10 cellular contexts compared by ENCODE assay signal in the genomic region with DNA sequence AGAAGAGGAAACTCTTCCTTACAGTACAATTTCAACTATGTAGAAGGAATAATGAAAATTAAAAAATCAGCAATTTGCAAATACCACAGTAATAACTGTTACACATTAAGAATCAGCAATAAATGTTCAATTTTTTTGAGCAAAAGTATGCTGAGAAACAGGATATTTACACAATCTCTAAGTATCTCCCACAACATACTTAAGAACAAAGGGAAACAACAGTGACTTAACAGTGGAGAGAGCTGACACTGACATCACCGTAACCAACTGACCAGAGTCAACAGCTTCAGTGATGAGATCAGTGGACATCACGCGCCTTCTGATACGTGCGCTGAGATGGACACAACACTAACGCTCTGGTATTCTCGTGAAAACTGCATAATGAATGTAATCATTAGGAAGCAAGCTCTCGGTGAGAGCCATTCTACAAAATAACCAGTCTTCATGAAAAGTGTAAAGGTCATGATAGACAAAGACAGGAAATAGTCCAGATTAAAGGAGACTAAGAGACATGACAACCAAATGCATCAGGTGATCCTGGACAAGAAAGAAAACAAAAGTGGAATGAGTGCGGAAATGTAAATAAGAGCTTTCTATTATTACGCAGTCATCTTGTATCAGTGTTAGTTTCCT.
DNase-seq lines count a peak whose midpoint lies in the region; ATAC-seq and TF ChIP-seq lines count a peak whose summit lies in the region.
"Had no signal": no experiment of that assay in that cellular context is flagged by ENCODE, and none has a peak within 500 bp of the region (broad histone marks: within the 10 kb centered on the region; RNA-seq: fewer than 3 reads in every experiment).

No MANE protein-coding gene starts in this region.

- H3K4me3 ChIP-seq in thyroid gland (replicated peaks in 1 of 3) = no peak overlapping the region
- H3K4me3 ChIP-seq: colonic mucosa had no signal

- H3K27ac ChIP-seq in thyroid gland = peak overlapping the region in 2 of 3 donors; percentile 25 to 26
- no peak overlapping the region for H3K27ac ChIP-seq in RWPE1

- POLR2A ChIA-PET in RWPE1 (lab: Yijun Ruan, JAX; ENCODE audit: low non-redundant PET) = no interaction called here

- no peak for TF ChIP-seq POLR2A in thyroid gland (IDR thresholded peaks at IDR 0.05)

- ATAC-seq in activated T-cell treated with anti-CD3 and anti-CD28 coated beads, Interleukin-2, amount 50 U/mL, for 4 hours = no peak
- no peak for ATAC-seq in GM19351 (IDR thresholded peaks at IDR 0.05; ENCODE audit: unreplicated experiment)

- WGBS in thyroid gland, 2 donors = 80 to 82% methylated on average over 10 of the region's 10 CpGs

- intact Hi-C loops in thyroid gland (cut with DNase I) = no loop called here

- TF ChIP-seq CTCF in thyroid gland (IDR thresholded peaks at IDR 0.05) (no peak), RWPE1 (conservative IDR thresholded peaks at IDR 0.05; ENCODE audit: low read depth) (no peak)

- peaks cover 0 to 10% of the 10 kb centered on the region in 2 donors for H3K4me1 ChIP-seq in thyroid gland
- H3K4me1 ChIP-seq: colonic mucosa had no signal

- H3K36me3 ChIP-seq in thyroid gland = no peaks in the 10 kb centered on the region
- H3K36me3 ChIP-seq: colonic mucosa had no signal

- H3K9me3 ChIP-seq in thyroid gland = no peaks in the 10 kb centered on the region
- H3K9me3 ChIP-seq: colonic mucosa had no signal

- H3K4me3 Mint-ChIP-seq in activated T-cell treated with anti-CD3 and anti-CD28 coated beads, Interleukin-2, amount 50 U/mL, for 4 hours = peak overlapping the region; percentile 14

- peaks cover 22% of the 10 kb centered on the region for H3K36me3 Mint-ChIP-seq in activated T-cell treated with anti-CD3 and anti-CD28 coated beads, Interleukin-2, amount 50 U/mL, for 4 hours (ENCODE audit: insufficient read depth)

- H3K27me3 ChIP-seq in thyroid gland = no peaks in the 10 kb centered on the region
- H3K27me3 ChIP-seq: colonic mucosa had no signal

- DNase-seq in activated T-cell treated with anti-CD3 and anti-CD28 coated beads, Interleukin-2, amount 50 U/mL, for 4 hours = no peak
- DNase-seq in activated T-cell treated with anti-CD3 and anti-CD28 coated beads for 4 hours = no peak
- DNase-seq in amygdala (lab: John Stamatoyannopoulos, UW) = peak in 38 of 56 donors; percentile 8 to 89 (median 56)
- peak; percentile 63 for DNase-seq in kidney tubule cell (ENCODE audit: low spot score)
- no peak for DNase-seq in thyroid gland
- no peak for DNase-seq in activated gamma-delta T cell treated with Interleukin-2 at 50 U/mL for 16 hours
- no peak for DNase-seq in RWPE1 (ENCODE audit: low spot score)
- DNase-seq: colonic mucosa, NCI-H2081 had no signal

- CTCF ChIA-PET in RWPE1 (lab: Yijun Ruan, JAX) = no interaction called here

- H3K27me3 Mint-ChIP-seq in activated T-cell treated with anti-CD3 and anti-CD28 coated beads, Interleukin-2, amount 50 U/mL, for 4 hours (ENCODE audit: low read depth) = no peaks in the 10 kb centered on the region

- H3K9me3 Mint-ChIP-seq in activated T-cell treated with anti-CD3 and anti-CD28 coated beads, Interleukin-2, amount 50 U/mL, for 4 hours = peaks cover 9% of the 10 kb centered on the region

- H3K4me1 Mint-ChIP-seq in activated T-cell treated with anti-CD3 and anti-CD28 coated beads, Interleukin-2, amount 50 U/mL, for 4 hours (ENCODE audit: low read depth) = peaks cover 91% of the 10 kb centered on the region

Comparison
In these comparisons a context has a peak if more than half of its experiments do, and no peak if none do; other contexts are left out.
1. DNase-seq: peak in amygdala (38 of 56) and kidney tubule cell (single experiment); none in activated T-cell treated with anti-CD3 and anti-CD28 coated beads, Interleukin-2, amount 50 U/mL, for 4 hours (single experiment), activated T-cell treated with anti-CD3 and anti-CD28 coated beads for 4 hours (single experiment), thyroid gland (0 of 2), activated gamma-delta T cell treated with Interleukin-2 at 50 U/mL for 16 hours (single experiment) and RWPE1 (single experiment).